ENCODE assay signal across 11 cellular contexts in the genomic region with DNA sequence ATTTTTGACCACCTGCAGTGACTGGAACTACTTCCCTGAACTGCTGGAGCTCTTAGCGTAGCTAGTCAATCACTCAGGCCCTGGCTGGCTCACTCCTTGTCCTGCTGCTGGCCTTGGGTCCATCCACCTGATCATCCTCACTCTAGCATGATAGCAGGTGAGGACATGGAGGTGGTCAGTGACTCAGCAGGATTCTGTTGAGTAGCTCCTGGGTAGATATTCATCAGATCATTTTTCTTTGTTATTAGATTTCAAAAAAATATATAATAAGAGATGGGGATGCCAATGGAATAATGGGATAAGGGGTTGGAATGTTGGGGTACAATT. TPM values are rescaled to one million over a fixed set of nuclear protein-coding genes. Genes with fewer than 3 reads are reported as not detected.
A peak's percentile ranks its signal among the peaks of the same experiment; 100 is the strongest.
DNase-seq lines count a peak whose midpoint lies in the region; ATAC-seq and TF ChIP-seq lines count a peak whose summit lies in the region.
"Had no signal": no experiment of that assay in that cellular context is flagged by ENCODE, and none has a peak within 500 bp of the region (broad histone marks: within the 10 kb centered on the region; RNA-seq: fewer than 3 reads in every experiment).

No MANE protein-coding gene starts in this region.

- CTCF ChIA-PET in CD4-positive, alpha-beta T cell (lab: Charles Lee): interaction anchor here (1.0 to 3.8 kb wide), 7 partner anchors 14 to 204 kb away, joined by 3 to 19 read pairs (median 6); partner anchors contain the start of gene SECISBP2
- CTCF ChIA-PET in MCF 10A (lab: Yijun Ruan, JAX): interaction anchor here (0.6 to 0.8 kb wide), 3 partner anchors 14 to 54 kb away, joined by 3 to 6 read pairs (median 3); no protein-coding TSS in a partner anchor

- H3K4me1 Mint-ChIP-seq in CD4-positive, alpha-beta T cell (ENCODE audit: low read depth): peaks cover 93% of the 10 kb centered on the region
- peaks cover 16% of the 10 kb centered on the region for H3K4me1 Mint-ChIP-seq in MCF 10A (ENCODE audit: insufficient read depth, unreplicated experiment)

- no peak for TF ChIP-seq CTCF in CD4-positive, alpha-beta T cell (IDR thresholded peaks at IDR 0.05)
- no peak for TF ChIP-seq CTCF in MCF 10A (IDR thresholded peaks at IDR 0.05; ENCODE audit: unreplicated experiment)

- H3K27me3 ChIP-seq in CD4-positive, alpha-beta T cell (ENCODE audit: control insufficient read depth, insufficient read depth, low read length): no peaks in the 10 kb centered on the region
- no peaks in the 10 kb centered on the region for H3K27me3 ChIP-seq in esophagus (ENCODE audit: control insufficient read depth in 1 of 2, insufficient read depth in 2 of 2, low read length in 2 of 2)

- H3K9me3 Mint-ChIP-seq in CD4-positive, alpha-beta T cell: no peaks in the 10 kb centered on the region
- H3K9me3 Mint-ChIP-seq in MCF 10A (ENCODE audit: unreplicated experiment): peaks cover 6% of the 10 kb centered on the region

- peak overlapping the region; percentile 69 for H3K4me3 Mint-ChIP-seq in CD4-positive, alpha-beta T cell
- H3K4me3 Mint-ChIP-seq in MCF 10A (ENCODE audit: unreplicated experiment): no peak overlapping the region
- H3K4me3 Mint-ChIP-seq: nephron progenitor cell had no signal

- H3K4me3 ChIP-seq in esophagus (ENCODE audit: low read depth in 1 of 2, low read length in 2 of 2): no peak overlapping the region

- DNase-seq in CD4-positive, alpha-beta T cell: no peak
- no peak for DNase-seq in MCF 10A (ENCODE audit: unreplicated experiment)
- DNase-seq in DMS 273 treated with DMSO at 0.1 percent for 48 hours (lab: John Stamatoyannopoulos, UW): no peak
- DNase-seq in activated gamma-delta T cell (lab: John Stamatoyannopoulos, UW): no peak
- no peak for DNase-seq in AG20443 (ENCODE audit: low spot score)
- DNase-seq: NCI-H510A treated with DMSO at 0.1 percent for 48 hours, nephron progenitor cell, SHP77 treated with DMSO at 0.1 percent for 48 hours had no signal

- POLR2A ChIA-PET in CD4-positive, alpha-beta T cell (lab: Charles Lee): interaction anchor here (0.6 to 4.2 kb wide), 31 partner anchors 8 to 152 kb away, joined by 3 to 46 read pairs (median 5); partner anchors contain the start of gene SEMA4D
- POLR2A ChIA-PET in MCF 10A (lab: Yijun Ruan, JAX): no interaction called here

- no peaks in the 10 kb centered on the region for H3K27me3 Mint-ChIP-seq in CD4-positive, alpha-beta T cell
- peaks cover 16% of the 10 kb centered on the region for H3K27me3 Mint-ChIP-seq in MCF 10A (ENCODE audit: insufficient read depth, unreplicated experiment)

- H3K9me3 ChIP-seq in CD4-positive, alpha-beta T cell (ENCODE audit: control insufficient read depth, low read length): no peaks in the 10 kb centered on the region
- peaks cover 4% of the 10 kb centered on the region for H3K9me3 ChIP-seq in KOPT-K1 (ENCODE audit: insufficient read depth, low read length, poor library complexity, severe bottlenecking)
- H3K9me3 ChIP-seq in esophagus (ENCODE audit: control insufficient read depth in 2 of 2, insufficient read depth in 1 of 2, low read depth in 1 of 2, low read length in 1 of 2): no peaks in the 10 kb centered on the region

- no TSS peak for BruUV-seq in MCF 10A (replicated peaks; lab: Mats Ljungman, UMichigan)

- H3K27ac Mint-ChIP-seq in CD4-positive, alpha-beta T cell: peak overlapping the region; percentile 94
- H3K27ac Mint-ChIP-seq in MCF 10A (ENCODE audit: low read depth, unreplicated experiment): no peak overlapping the region

- H3K36me3 ChIP-seq in KOPT-K1 (ENCODE audit: insufficient read depth, low read length) (no peaks in the 10 kb centered on the region), esophagus (ENCODE audit: control insufficient read depth in 2 of 2, insufficient read depth in 2 of 2, low read length in 1 of 2) (no peaks in the 10 kb centered on the region)

- H3K27ac ChIP-seq in CD4-positive, alpha-beta T cell (ENCODE audit: low read depth, low read length): peak overlapping the region; percentile 94
- peak overlapping the region; percentile 100 for H3K27ac ChIP-seq in KOPT-K1 (ENCODE audit: low read depth, low read length, poor library complexity, severe bottlenecking)
- peak overlapping the region; percentile 52 to 76 for H3K27ac ChIP-seq in esophagus (ENCODE audit: low read depth in 2 of 2, low read length in 1 of 2)

- H3K4me1 ChIP-seq in esophagus (ENCODE audit: control insufficient read depth in 2 of 2, insufficient read depth in 2 of 2, low read length in 1 of 2): peaks cover 9 to 16% of the 10 kb centered on the region in 2 donors

- 81 to 90% methylated on average over 1 of the region's 1 CpG for WGBS in esophagus, 2 donors

- intact Hi-C loops in CD4-positive, alpha-beta T cell (cut with DNase I, micrococcal nuclease): loop anchor here in 1 of 2 experiments (1.0 to 10.0 kb wide), 6 partner anchors 14 to 208 kb away; partner anchors contain the start of genes CKS2 and SECISBP2
- intact Hi-C loops in MCF 10A (cut with micrococcal nuclease): no loop called here

- no peaks in the 10 kb centered on the region for H3K36me3 Mint-ChIP-seq in CD4-positive, alpha-beta T cell (ENCODE audit: low read depth)
- H3K36me3 Mint-ChIP-seq in MCF 10A (ENCODE audit: insufficient read depth, unreplicated experiment): peaks cover 5% of the 10 kb centered on the region

- no peak for ATAC-seq in CD4-positive, alpha-beta T cell (ENCODE audit: poor library complexity)
- ATAC-seq in GM19438 (IDR thresholded peaks at IDR 0.05; ENCODE audit: low read depth, unreplicated experiment): peak; percentile 19

RNA-seq across cellular contexts. Expression of gene SEMA4D, which starts 25.0 kb away (rescaled TPM):
- total RNA-seq in CD4-positive, alpha-beta T cell: 100 to 1,000 TPM; 399 to 430 TPM
- 10 to 100 TPM; 17.1 to 33.4 TPM for polyA plus RNA-seq in esophagus
- 4.2 and 7.4 TPM in 2 replicates for total RNA-seq in MCF 10A (2022)

Comparison
In these comparisons a context has a peak if more than half of its experiments do, and no peak if none do; other contexts are left out.
1. RNA of gene SEMA4D, which starts 25.0 kb away (total RNA-seq): 399 to 430 TPM in CD4-positive, alpha-beta T cell; 4.2 to 7.4 TPM in MCF 10A; every median in the first group is over 10 times any median in the second.
2. Peak in every context shown above with its lines, with median percentiles within 50 percentile points of each other: H3K27ac ChIP-seq.